In the genomic region with DNA sequence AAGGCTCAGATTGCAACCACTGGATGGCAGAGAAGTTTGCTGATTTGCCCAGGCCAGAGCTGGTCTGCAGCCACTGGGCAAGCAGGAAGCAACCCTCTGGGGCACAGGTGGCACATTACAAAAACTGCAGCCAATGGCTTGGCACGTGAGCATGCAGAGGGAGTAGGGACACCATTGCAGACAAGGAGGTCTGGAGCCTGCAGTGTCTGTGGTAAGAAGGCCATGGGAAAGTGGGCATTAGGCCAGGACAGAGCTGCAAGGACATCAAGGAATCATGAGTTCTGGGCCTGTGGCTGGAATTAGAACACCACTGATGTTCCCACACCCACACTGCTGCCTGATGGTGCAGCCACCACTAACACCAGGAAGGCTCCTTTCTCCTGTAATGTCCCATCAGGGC, we compare ENCODE assay signal across 20 cellular contexts.
DNase-seq lines count a peak whose midpoint lies in the region; ATAC-seq and TF ChIP-seq lines count a peak whose summit lies in the region.
"Had no signal": no experiment of that assay in that cellular context is flagged by ENCODE, and none has a peak within 500 bp of the region (broad histone marks: within the 10 kb centered on the region; RNA-seq: fewer than 3 reads in every experiment).

No MANE protein-coding gene starts in this region.

- H4K20me1 ChIP-seq in SK-N-SH (ENCODE audit: insufficient read depth): no peaks in the 10 kb centered on the region

- H3K27ac ChIP-seq in SK-N-SH (ENCODE audit: low read depth in 2 of 2, low read length in 1 of 2): peak overlapping the region; percentile 53 to 66; a peak in 2 of 4 replicates
- H3K27ac ChIP-seq in esophagus muscularis mucosa (replicated peaks in 1 of 4): no peak overlapping the region
- peak overlapping the region; percentile 76 for H3K27ac ChIP-seq in neutrophil
- H3K27ac ChIP-seq in upper lobe of left lung: no peak overlapping the region
- H3K27ac ChIP-seq: 22Rv1 had no signal

- H3K36me3 ChIP-seq in SK-N-SH (replicated peaks in 1 of 2; ENCODE audit: control insufficient read depth in 1 of 2, insufficient read depth in 2 of 2, low read length in 1 of 2) (no peaks in the 10 kb centered on the region), esophagus muscularis mucosa (no peaks in the 10 kb centered on the region), neutrophil (no peaks in the 10 kb centered on the region), upper lobe of left lung (no peaks in the 10 kb centered on the region)
- H3K36me3 ChIP-seq: MG63 had no signal

- no peak overlapping the region for H3K4me2 ChIP-seq in SK-N-SH

- CTCF ChIA-PET in SK-N-SH (lab: Yijun Ruan, JAX): no interaction called here

- no peaks in the 10 kb centered on the region for H3K9me2 ChIP-seq in SK-N-SH

- POLR2A ChIA-PET in SK-N-SH (lab: Yijun Ruan, JAX): no interaction called here

- no peak for DNase-seq in SK-N-SH
- DNase-seq in MV-4-11 (lab: John Stamatoyannopoulos, UW): peak; percentile 9
- peak; percentile 53 for DNase-seq in esophagus muscularis mucosa (ENCODE audit: extremely low spot score)
- DNase-seq in UCSD-AML1 (lab: John Stamatoyannopoulos, UW; ENCODE audit: unreplicated experiment): no peak
- DNase-seq in effector CD4-positive, alpha-beta T cell: no peak
- DNase-seq in upper lobe of left lung: no peak
- DNase-seq: CD8-positive, alpha-beta T cell; DND-41; GDM1; MG63; NCI-H1105 treated with DMSO at 0.1 percent for 48 hours; NCI-H1694 treated with DMSO at 0.1 percent for 48 hours; NCI-H2107; NCI-H226; NCI-H524 treated with DMSO at 0.1 percent for 48 hours; SIG-M5 had no signal

- intact Hi-C loops in esophagus muscularis mucosa (cut with DNase I): no loop called here

- ATAC-seq in SK-N-SH treated with all-trans-retinoic acid at 6 μM for 48 hours (no peak), upper lobe of left lung (ENCODE audit: low FRiP score in 2 of 2) (no peak)
- ATAC-seq: CD8-positive, alpha-beta T cell; HepG2 had no signal

- no peak overlapping the region for H3K9ac ChIP-seq in SK-N-SH

- TF ChIP-seq RAD21 in SK-N-SH (IDR thresholded peaks at IDR 0.05; ENCODE audit: low read length): no peak

- TF ChIP-seq CTCF in SK-N-SH (IDR thresholded peaks at IDR 0.05): no peak
- TF ChIP-seq CTCF in esophagus muscularis mucosa (IDR thresholded peaks at IDR 0.05): no peak
- TF ChIP-seq CTCF in neutrophil (IDR thresholded peaks at IDR 0.05): no peak
- TF ChIP-seq CTCF in upper lobe of left lung (IDR thresholded peaks at IDR 0.05): no peak

- H3K4me3 ChIP-seq in SK-N-SH (ENCODE audit: low read depth in 2 of 2, low read length in 1 of 2): no peak overlapping the region
- no peak overlapping the region for H3K4me3 ChIP-seq in esophagus muscularis mucosa
- H3K4me3 ChIP-seq in neutrophil (ENCODE audit: low read depth in 1 of 2, low read length in 1 of 2): no peak overlapping the region
- no peak overlapping the region for H3K4me3 ChIP-seq in upper lobe of left lung
- H3K4me3 ChIP-seq: MG63 had no signal

- H2AFZ ChIP-seq in SK-N-SH (ENCODE audit: low read depth): no peak overlapping the region

- peaks cover 32% of the 10 kb centered on the region for H3F3A ChIP-seq in SK-N-SH (replicated peaks; ENCODE audit: insufficient read depth)

- no peaks in the 10 kb centered on the region for H3K79me2 ChIP-seq in SK-N-SH (ENCODE audit: insufficient read depth)

- TF ChIP-seq EP300 in SK-N-SH (IDR thresholded peaks at IDR 0.05; ENCODE audit: borderline replicate concordance in 1 of 2, low read depth in 1 of 2, low read length in 1 of 2) (no peak), esophagus muscularis mucosa (IDR thresholded peaks at IDR 0.05) (no peak), upper lobe of left lung (IDR thresholded peaks at IDR 0.05) (no peak)

- TF ChIP-seq POLR2A in esophagus muscularis mucosa (IDR thresholded peaks at IDR 0.05; ENCODE audit: low read depth) (no peak), upper lobe of left lung (IDR thresholded peaks at IDR 0.05) (no peak)

- WGBS in SK-N-SH (ENCODE audit: low lambda C conversion rate): no CpG with 5 or more reads among the region's 1 CpG
- WGBS in esophagus muscularis mucosa: 82% methylated on average over 1 of the region's 1 CpG
- WGBS in upper lobe of left lung, 2 donors: 89 to 94% methylated on average over 1 of the region's 1 CpG

- H3K27me3 ChIP-seq in SK-N-SH (ENCODE audit: insufficient read depth): no peaks in the 10 kb centered on the region
- H3K27me3 ChIP-seq in esophagus muscularis mucosa: no peaks in the 10 kb centered on the region
- H3K27me3 ChIP-seq in neutrophil: no peaks in the 10 kb centered on the region
- no peaks in the 10 kb centered on the region for H3K27me3 ChIP-seq in upper lobe of left lung
- H3K27me3 ChIP-seq: MG63 had no signal

- peaks cover 8 to 26% of the 10 kb centered on the region in 2 experiments; a peak in 3 of 4 replicates for H3K4me1 ChIP-seq in SK-N-SH (ENCODE audit: control insufficient read depth in 1 of 2, insufficient read depth in 2 of 2, low read depth in 1 of 2, low read length in 1 of 2)
- peaks cover 6 to 24% (median 14%) of the 10 kb centered on the region in 4 donors for H3K4me1 ChIP-seq in esophagus muscularis mucosa
- peaks cover 53 to 60% of the 10 kb centered on the region in 2 experiments for H3K4me1 ChIP-seq in neutrophil (ENCODE audit: control insufficient read depth in 1 of 2, insufficient read depth in 1 of 2, low read depth in 1 of 2, low read length in 1 of 2)
- H3K4me1 ChIP-seq in upper lobe of left lung: peaks cover 0 to 18% (median 14%) of the 10 kb centered on the region in 4 donors

- H3K9me3 ChIP-seq in SK-N-SH (no peaks in the 10 kb centered on the region), esophagus muscularis mucosa (no peaks in the 10 kb centered on the region), neutrophil (no peaks in the 10 kb centered on the region), upper lobe of left lung (no peaks in the 10 kb centered on the region)

TF ChIP-seq in SK-N-SH, 30 proteins besides CTCF, POLR2A, EP300 and RAD21:
- TF ChIP-seq FOXJ3 (CRISPR knock-in tag; IDR thresholded peaks at IDR 0.05) (no peak), CHD2 (IDR thresholded peaks at IDR 0.05; ENCODE audit: low read length, partially characterized antibody) (no peak), YY1 (IDR thresholded peaks at IDR 0.05; ENCODE audit: low read depth) (no peak)
- TF ChIP-seq, protein P1, sequence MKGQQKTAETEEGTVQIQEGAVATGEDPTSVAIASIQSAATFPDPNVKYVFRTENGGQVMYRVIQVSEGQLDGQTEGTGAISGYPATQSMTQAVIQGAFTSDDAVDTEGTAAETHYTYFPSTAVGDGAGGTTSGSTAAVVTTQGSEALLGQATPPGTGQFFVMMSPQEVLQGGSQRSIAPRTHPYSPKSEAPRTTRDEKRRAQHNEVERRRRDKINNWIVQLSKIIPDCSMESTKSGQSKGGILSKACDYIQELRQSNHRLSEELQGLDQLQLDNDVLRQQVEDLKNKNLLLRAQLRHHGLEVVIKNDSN (IDR thresholded peaks at IDR 0.05; ENCODE audit: borderline replicate concordance, low read depth): no peak
TF ChIP-seq in SK-N-SH: peak in this region for 0.

TF ChIP-seq in SK-N-SH treated with all-trans-retinoic acid at 6 μM for 48 hours, 23 proteins besides CTCF, POLR2A, EP300 and RAD21:
- TF ChIP-seq ZFP3 (CRISPR knock-in tag; IDR thresholded peaks at IDR 0.05) (no peak), TOX (CRISPR knock-in tag; IDR thresholded peaks at IDR 0.05; ENCODE audit: borderline replicate concordance) (no peak), ZNF565 (CRISPR knock-in tag; conservative IDR thresholded peaks at IDR 0.05; ENCODE audit: low read depth) (no peak), CSDC2 (CRISPR knock-in tag; IDR thresholded peaks at IDR 0.05) (no peak), ISL1 (CRISPR knock-in tag; IDR thresholded peaks at IDR 0.05) (no peak), OSR1 (CRISPR knock-in tag; IDR thresholded peaks at IDR 0.05) (no peak), TSHZ2 (CRISPR knock-in tag; IDR thresholded peaks at IDR 0.05) (no peak)
- TF ChIP-seq, protein P2, sequence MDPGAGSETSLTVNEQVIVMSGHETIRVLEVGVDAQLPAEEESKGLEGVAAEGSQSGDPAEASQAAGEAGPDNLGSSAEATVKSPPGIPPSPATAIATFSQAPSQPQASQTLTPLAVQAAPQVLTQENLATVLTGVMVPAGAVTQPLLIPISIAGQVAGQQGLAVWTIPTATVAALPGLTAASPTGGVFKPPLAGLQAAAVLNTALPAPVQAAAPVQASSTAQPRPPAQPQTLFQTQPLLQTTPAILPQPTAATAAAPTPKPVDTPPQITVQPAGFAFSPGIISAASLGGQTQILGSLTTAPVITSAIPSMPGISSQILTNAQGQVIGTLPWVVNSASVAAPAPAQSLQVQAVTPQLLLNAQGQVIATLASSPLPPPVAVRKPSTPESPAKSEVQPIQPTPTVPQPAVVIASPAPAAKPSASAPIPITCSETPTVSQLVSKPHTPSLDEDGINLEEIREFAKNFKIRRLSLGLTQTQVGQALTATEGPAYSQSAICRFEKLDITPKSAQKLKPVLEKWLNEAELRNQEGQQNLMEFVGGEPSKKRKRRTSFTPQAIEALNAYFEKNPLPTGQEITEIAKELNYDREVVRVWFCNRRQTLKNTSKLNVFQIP (CRISPR knock-in tag; IDR thresholded peaks at IDR 0.05; ENCODE audit: borderline replicate concordance, low read depth): no peak

Comparison
In these comparisons a context has a peak if more than half of its experiments do, and no peak if none do; other contexts are left out.
1. DNase-seq: peak in MV-4-11 (single experiment) and esophagus muscularis mucosa (single experiment); none in SK-N-SH (single experiment), UCSD-AML1 (single experiment), effector CD4-positive, alpha-beta T cell (single experiment) and upper lobe of left lung (0 of 2).
2. H3K27ac ChIP-seq: peak in SK-N-SH (2 of 2) and neutrophil (single experiment); none in esophagus muscularis mucosa (0 of 4) and upper lobe of left lung (0 of 4).